Comparison of ENCODE assay signal across 1 cellular context in the genomic region with DNA sequence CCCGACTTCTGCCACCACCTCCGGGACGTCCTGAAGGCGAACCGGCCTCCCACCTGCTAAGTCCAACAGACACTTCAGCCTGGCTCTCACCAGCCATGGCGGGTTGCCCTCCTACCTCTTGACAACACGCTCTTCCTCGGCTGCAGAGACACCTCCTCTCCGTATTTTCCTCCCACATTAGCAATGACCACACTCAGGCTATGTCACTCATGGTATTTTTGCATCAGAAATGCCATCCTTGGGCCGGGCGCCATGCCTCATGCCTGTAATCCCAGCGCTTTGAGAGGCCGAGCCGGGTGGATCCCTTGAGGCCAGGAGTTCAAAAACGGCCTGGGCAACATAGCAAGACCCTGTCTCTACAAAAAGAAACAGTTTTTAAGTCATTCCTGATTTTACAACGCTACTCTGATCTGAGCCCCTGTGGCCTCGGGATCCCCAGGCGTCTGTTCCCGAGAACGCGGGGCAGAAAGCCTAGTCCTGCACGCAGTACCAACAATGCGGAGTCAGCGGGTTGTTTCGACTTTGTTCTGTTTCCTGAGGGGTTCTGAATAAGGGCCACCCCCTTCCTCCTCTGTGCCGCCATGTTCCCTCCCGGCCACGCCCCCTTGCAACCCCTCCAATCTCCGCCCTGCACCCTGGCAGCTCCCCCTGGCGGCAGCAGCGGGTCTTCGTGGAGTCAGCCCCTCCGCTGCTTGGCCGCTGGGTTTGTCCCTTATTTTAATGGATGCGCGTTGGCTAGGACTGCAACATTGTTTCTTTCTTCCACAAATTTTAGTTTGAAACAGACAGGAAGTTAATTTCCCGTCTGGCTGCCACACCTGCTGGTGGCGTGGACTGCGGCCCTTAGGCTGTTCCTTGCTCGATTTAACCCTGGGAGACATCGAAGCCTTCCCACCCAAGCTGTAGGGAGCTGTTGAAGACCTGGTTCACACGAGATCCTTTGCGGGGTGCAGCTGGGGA.
TF ChIP-seq lines count a peak whose summit lies in the region.

No MANE protein-coding gene starts in this region.

TF ChIP-seq in HepG2, 621 proteins besides CTCF, POLR2A, EP300 and RAD21 (continued from another document and continues in another):
- TF ChIP-seq YY1 (IDR thresholded peaks at IDR 0.05; ENCODE audit: insufficient read depth, insufficient replicate concordance, low read depth, low read length) (peak; percentile 96), CSRNP1 (CRISPR knock-in tag; IDR thresholded peaks at IDR 0.05) (0 out of 2 replicates have a peak, but pooled peaks have one; percentile 69), DRAP1 (CRISPR knock-in tag; IDR thresholded peaks at IDR 0.05) (peak; percentile 90), ZNF30 (CRISPR knock-in tag; IDR thresholded peaks at IDR 0.05) (0 out of 2 replicates have a peak, but pooled peaks have one; percentile 48), DPF2 (CRISPR knock-in tag; IDR thresholded peaks at IDR 0.05; ENCODE audit: borderline replicate concordance, low read depth) (0 out of 2 replicates have a peak, but pooled peaks have one; percentile 20), ZNF709 (CRISPR knock-in tag; IDR thresholded peaks at IDR 0.05) (peak; percentile 32; the same call in 1 of the 2 replicates), AHR (CRISPR knock-in tag; IDR thresholded peaks at IDR 0.05) (0 out of 2 replicates have a peak, but pooled peaks have one; percentile 52), TOPORS (CRISPR knock-in tag; IDR thresholded peaks at IDR 0.05) (peak; percentile 30; the same call in 1 of the 2 replicates), ZBTB43 (CRISPR knock-in tag; conservative IDR thresholded peaks at IDR 0.05) (peak; percentile 31; the same call in 1 of the 2 replicates), PCBP1 (IDR thresholded peaks at IDR 0.05; ENCODE audit: borderline replicate concordance, low read depth, low read length) (no peak), HIVEP1 (CRISPR knock-in tag; IDR thresholded peaks at IDR 0.05) (peak; percentile 54; the same call in 1 of the 2 replicates), ZNF556 (CRISPR knock-in tag; IDR thresholded peaks at IDR 0.05; ENCODE audit: borderline replicate concordance) (no peak), ZNF234 (CRISPR knock-in tag; conservative IDR thresholded peaks at IDR 0.05) (no peak), ZNF816 (CRISPR knock-in tag; IDR thresholded peaks at IDR 0.05; ENCODE audit: borderline replicate concordance) (peak; percentile 28; the same call in 1 of the 2 replicates), IRF1 (CRISPR knock-in tag; IDR thresholded peaks at IDR 0.05; ENCODE audit: low read depth) (0 out of 2 replicates have a peak, but pooled peaks have one; percentile 81), EEA1 (CRISPR knock-in tag; IDR thresholded peaks at IDR 0.05; ENCODE audit: borderline replicate concordance) (no peak), PAX8 (CRISPR knock-in tag; IDR thresholded peaks at IDR 0.05; ENCODE audit: borderline replicate concordance) (0 out of 2 replicates have a peak, but pooled peaks have one; percentile 48), KLF12 (CRISPR knock-in tag; IDR thresholded peaks at IDR 0.05; ENCODE audit: borderline replicate concordance) (peak; percentile 60; the same call in 1 of the 2 replicates), NRL (CRISPR knock-in tag; IDR thresholded peaks at IDR 0.05; ENCODE audit: borderline replicate concordance) (peak; percentile 10; the same call in 1 of the 2 replicates), ZFX (CRISPR knock-in tag; IDR thresholded peaks at IDR 0.05; ENCODE audit: low read depth) (peak; percentile 76), DMAP1 (CRISPR knock-in tag; IDR thresholded peaks at IDR 0.05) (peak; percentile 75), ZHX1 (CRISPR knock-in tag; IDR thresholded peaks at IDR 0.05; ENCODE audit: low read depth) (no peak), ZSCAN9 (CRISPR knock-in tag; IDR thresholded peaks at IDR 0.05; ENCODE audit: borderline replicate concordance) (peak; percentile 83), ZMAT3 (CRISPR knock-in tag; conservative IDR thresholded peaks at IDR 0.05) (no peak)
- TF ChIP-seq, protein P1, sequence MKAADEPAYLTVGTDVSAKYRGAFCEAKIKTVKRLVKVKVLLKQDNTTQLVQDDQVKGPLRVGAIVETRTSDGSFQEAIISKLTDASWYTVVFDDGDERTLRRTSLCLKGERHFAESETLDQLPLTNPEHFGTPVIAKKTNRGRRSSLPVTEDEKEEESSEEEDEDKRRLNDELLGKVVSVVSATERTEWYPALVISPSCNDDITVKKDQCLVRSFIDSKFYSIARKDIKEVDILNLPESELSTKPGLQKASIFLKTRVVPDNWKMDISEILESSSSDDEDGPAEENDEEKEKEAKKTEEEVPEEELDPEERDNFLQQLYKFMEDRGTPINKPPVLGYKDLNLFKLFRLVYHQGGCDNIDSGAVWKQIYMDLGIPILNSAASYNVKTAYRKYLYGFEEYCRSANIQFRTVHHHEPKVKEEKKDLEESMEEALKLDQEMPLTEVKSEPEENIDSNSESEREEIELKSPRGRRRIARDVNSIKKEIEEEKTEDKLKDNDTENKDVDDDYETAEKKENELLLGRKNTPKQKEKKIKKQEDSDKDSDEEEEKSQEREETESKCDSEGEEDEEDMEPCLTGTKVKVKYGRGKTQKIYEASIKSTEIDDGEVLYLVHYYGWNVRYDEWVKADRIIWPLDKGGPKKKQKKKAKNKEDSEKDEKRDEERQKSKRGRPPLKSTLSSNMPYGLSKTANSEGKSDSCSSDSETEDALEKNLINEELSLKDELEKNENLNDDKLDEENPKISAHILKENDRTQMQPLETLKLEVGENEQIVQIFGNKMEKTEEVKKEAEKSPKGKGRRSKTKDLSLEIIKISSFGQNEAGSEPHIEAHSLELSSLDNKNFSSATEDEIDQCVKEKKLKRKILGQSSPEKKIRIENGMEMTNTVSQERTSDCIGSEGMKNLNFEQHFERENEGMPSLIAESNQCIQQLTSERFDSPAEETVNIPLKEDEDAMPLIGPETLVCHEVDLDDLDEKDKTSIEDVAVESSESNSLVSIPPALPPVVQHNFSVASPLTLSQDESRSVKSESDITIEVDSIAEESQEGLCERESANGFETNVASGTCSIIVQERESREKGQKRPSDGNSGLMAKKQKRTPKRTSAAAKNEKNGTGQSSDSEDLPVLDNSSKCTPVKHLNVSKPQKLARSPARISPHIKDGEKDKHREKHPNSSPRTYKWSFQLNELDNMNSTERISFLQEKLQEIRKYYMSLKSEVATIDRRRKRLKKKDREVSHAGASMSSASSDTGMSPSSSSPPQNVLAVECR (CRISPR knock-in tag; IDR thresholded peaks at IDR 0.05; ENCODE audit: borderline replicate concordance) = peak; percentile 63; the same call in 1 of the 2 replicates
- TF ChIP-seq, protein P2, sequence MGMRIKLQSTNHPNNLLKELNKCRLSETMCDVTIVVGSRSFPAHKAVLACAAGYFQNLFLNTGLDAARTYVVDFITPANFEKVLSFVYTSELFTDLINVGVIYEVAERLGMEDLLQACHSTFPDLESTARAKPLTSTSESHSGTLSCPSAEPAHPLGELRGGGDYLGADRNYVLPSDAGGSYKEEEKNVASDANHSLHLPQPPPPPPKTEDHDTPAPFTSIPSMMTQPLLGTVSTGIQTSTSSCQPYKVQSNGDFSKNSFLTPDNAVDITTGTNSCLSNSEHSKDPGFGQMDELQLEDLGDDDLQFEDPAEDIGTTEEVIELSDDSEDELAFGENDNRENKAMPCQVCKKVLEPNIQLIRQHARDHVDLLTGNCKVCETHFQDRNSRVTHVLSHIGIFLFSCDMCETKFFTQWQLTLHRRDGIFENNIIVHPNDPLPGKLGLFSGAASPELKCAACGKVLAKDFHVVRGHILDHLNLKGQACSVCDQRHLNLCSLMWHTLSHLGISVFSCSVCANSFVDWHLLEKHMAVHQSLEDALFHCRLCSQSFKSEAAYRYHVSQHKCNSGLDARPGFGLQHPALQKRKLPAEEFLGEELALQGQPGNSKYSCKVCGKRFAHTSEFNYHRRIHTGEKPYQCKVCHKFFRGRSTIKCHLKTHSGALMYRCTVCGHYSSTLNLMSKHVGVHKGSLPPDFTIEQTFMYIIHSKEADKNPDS (CRISPR knock-in tag; IDR thresholded peaks at IDR 0.05) = no peak
- TF ChIP-seq, protein P3, sequence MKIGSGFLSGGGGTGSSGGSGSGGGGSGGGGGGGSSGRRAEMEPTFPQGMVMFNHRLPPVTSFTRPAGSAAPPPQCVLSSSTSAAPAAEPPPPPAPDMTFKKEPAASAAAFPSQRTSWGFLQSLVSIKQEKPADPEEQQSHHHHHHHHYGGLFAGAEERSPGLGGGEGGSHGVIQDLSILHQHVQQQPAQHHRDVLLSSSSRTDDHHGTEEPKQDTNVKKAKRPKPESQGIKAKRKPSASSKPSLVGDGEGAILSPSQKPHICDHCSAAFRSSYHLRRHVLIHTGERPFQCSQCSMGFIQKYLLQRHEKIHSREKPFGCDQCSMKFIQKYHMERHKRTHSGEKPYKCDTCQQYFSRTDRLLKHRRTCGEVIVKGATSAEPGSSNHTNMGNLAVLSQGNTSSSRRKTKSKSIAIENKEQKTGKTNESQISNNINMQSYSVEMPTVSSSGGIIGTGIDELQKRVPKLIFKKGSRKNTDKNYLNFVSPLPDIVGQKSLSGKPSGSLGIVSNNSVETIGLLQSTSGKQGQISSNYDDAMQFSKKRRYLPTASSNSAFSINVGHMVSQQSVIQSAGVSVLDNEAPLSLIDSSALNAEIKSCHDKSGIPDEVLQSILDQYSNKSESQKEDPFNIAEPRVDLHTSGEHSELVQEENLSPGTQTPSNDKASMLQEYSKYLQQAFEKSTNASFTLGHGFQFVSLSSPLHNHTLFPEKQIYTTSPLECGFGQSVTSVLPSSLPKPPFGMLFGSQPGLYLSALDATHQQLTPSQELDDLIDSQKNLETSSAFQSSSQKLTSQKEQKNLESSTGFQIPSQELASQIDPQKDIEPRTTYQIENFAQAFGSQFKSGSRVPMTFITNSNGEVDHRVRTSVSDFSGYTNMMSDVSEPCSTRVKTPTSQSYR (CRISPR knock-in tag; IDR thresholded peaks at IDR 0.05; ENCODE audit: borderline replicate concordance) = 0 out of 2 replicates have a peak, but pooled peaks have one; percentile 21
- TF ChIP-seq, protein P4, sequence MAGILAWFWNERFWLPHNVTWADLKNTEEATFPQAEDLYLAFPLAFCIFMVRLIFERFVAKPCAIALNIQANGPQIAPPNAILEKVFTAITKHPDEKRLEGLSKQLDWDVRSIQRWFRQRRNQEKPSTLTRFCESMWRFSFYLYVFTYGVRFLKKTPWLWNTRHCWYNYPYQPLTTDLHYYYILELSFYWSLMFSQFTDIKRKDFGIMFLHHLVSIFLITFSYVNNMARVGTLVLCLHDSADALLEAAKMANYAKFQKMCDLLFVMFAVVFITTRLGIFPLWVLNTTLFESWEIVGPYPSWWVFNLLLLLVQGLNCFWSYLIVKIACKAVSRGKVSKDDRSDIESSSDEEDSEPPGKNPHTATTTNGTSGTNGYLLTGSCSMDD (CRISPR knock-in tag; IDR thresholded peaks at IDR 0.05) = no peak
- TF ChIP-seq, protein P5, sequence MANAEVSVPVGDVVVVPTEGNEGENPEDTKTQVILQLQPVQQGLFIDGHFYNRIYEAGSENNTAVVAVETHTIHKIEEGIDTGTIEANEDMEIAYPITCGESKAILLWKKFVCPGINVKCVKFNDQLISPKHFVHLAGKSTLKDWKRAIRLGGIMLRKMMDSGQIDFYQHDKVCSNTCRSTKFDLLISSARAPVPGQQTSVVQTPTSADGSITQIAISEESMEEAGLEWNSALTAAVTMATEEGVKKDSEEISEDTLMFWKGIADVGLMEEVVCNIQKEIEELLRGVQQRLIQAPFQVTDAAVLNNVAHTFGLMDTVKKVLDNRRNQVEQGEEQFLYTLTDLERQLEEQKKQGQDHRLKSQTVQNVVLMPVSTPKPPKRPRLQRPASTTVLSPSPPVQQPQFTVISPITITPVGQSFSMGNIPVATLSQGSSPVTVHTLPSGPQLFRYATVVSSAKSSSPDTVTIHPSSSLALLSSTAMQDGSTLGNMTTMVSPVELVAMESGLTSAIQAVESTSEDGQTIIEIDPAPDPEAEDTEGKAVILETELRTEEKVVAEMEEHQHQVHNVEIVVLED (CRISPR knock-in tag; IDR thresholded peaks at IDR 0.05; ENCODE audit: borderline replicate concordance) = no peak
